23 cellular contexts compared by ENCODE assay signal in the genomic region with DNA sequence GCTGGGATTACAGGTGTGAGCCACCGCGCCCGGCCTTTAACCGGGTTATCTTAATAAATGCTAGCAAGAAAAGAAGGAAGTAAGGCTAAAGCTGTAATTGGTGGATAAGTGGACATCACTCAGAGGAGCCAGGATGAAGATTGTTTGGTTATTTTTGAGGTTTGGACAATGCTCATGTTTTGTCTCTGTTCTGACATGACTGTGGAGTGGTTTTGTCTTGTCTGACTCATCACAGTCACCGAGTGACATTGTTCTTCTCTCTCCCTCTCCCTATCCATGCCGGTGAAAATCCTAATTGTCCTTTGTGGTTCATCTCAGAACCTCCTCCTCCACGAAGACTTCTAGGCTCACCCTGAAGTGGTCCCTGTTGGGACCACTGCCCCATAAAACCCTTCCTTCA. TPM values are rescaled to one million over a fixed set of nuclear protein-coding genes. Genes with fewer than 3 reads are reported as not detected.
DNase-seq lines count a peak whose midpoint lies in the region; ATAC-seq, FAIRE-seq and TF ChIP-seq lines count a peak whose summit lies in the region.
"Had no signal": no experiment of that assay in that cellular context is flagged by ENCODE, and none has a peak within 500 bp of the region (broad histone marks: within the 10 kb centered on the region; RNA-seq: fewer than 3 reads in every experiment).

No MANE protein-coding gene starts in this region.

- H3K27ac ChIP-seq in colonic mucosa (no peak overlapping the region), caudate nucleus (ENCODE audit: low read depth, low read length) (no peak overlapping the region)
- H3K27ac ChIP-seq: 22Rv1, KMS-11 had no signal

- H3K27me3 ChIP-seq in colonic mucosa, result no peaks in the 10 kb centered on the region

- H3K27ac Mint-ChIP-seq in activated naive CD4-positive, alpha-beta T cell treated with anti-CD3 and anti-CD28 coated beads, Interleukin-2, amount 50 U/mL, for 72 hours, result no peak overlapping the region
- H3K27ac Mint-ChIP-seq: CD8-positive, alpha-beta T cell; T-helper 17 cell had no signal

- H3K36me3 Mint-ChIP-seq in activated naive CD4-positive, alpha-beta T cell treated with anti-CD3 and anti-CD28 coated beads, Interleukin-2, amount 50 U/mL, for 72 hours, result no peaks in the 10 kb centered on the region
- H3K36me3 Mint-ChIP-seq: CD8-positive, alpha-beta T cell had no signal

- no peak for FAIRE-seq in urothelium cell line (lab: Jason Lieb, UNC)
- FAIRE-seq: D721Med, GM18507, RCC 7860 had no signal

- ATAC-seq in activated naive CD4-positive, alpha-beta T cell treated with anti-CD3 and anti-CD28 coated beads, Interleukin-2, amount 50 U/mL, for 72 hours, result peak; percentile 54 to 72
- peak; percentile 50 for ATAC-seq in GM21360 (IDR thresholded peaks at IDR 0.05; ENCODE audit: unreplicated experiment)
- ATAC-seq in HG03159 (IDR thresholded peaks at IDR 0.05; ENCODE audit: unreplicated experiment), result peak; percentile 46
- ATAC-seq: CD8-positive, alpha-beta T cell; T-helper 17 cell had no signal

- no peak overlapping the region for H3K4me3 ChIP-seq in colonic mucosa
- H3K4me3 ChIP-seq: HAP-1 had no signal

- no peaks in the 10 kb centered on the region for H3K4me1 ChIP-seq in colonic mucosa
- H3K4me1 ChIP-seq: HAP-1 had no signal

- H3K9me3 ChIP-seq in colonic mucosa, result no peaks in the 10 kb centered on the region
- H3K9me3 ChIP-seq: HAP-1 had no signal

- H3K9me3 Mint-ChIP-seq in activated naive CD4-positive, alpha-beta T cell treated with anti-CD3 and anti-CD28 coated beads, Interleukin-2, amount 50 U/mL, for 72 hours, result no peaks in the 10 kb centered on the region

- no peak for TF ChIP-seq CTCF in colonic mucosa (IDR thresholded peaks at IDR 0.05)

- H3K36me3 ChIP-seq in colonic mucosa, result no peaks in the 10 kb centered on the region
- H3K36me3 ChIP-seq: HAP-1 had no signal

- H3K9ac ChIP-seq in colonic mucosa (ENCODE audit: low read depth in 2 of 2, low read length in 2 of 2), result no peak overlapping the region
- H3K9ac ChIP-seq: KMS-11 had no signal

- no peak for DNase-seq in activated naive CD4-positive, alpha-beta T cell treated with anti-CD3 and anti-CD28 coated beads, Interleukin-2, amount 50 U/mL, for 72 hours (ENCODE audit: low spot score in 2 of 2)
- DNase-seq in activated naive CD4-positive, alpha-beta T cell treated with anti-CD3 and anti-CD28 coated beads, Interleukin-2, amount 50 U/mL, for 16 hours, result no peak
- DNase-seq in urothelium cell line (ENCODE audit: low spot score) (peak; percentile 35), colonic mucosa (no peak), caudate nucleus (lab: John Stamatoyannopoulos, UW) (no peak)
- DNase-seq in stimulated activated CD4-positive, alpha-beta T cell treated with anti-CD3 and anti-CD28 coated beads, Interleukin-4, amount 100 ng/mL, for 1 hour, result no peak
- DNase-seq: CD8-positive, alpha-beta T cell; MM.1S; NCI-H1105 treated with DMSO at 0.1 percent for 48 hours; NCI-H187 treated with DMSO at 0.1 percent for 48 hours; NCI-H2171 treated with DMSO at 0.1 percent for 48 hours; NCI-H510A; NCI-H82; SHP77 treated with DMSO at 0.1 percent for 48 hours; T-helper 17 cell had no signal

- intact Hi-C loops in colonic mucosa (cut with DNase I), result no loop called here

RNA-seq across cellular contexts. Expression of a gene that starts 23.5 kb away (rescaled TPM):
- total RNA-seq in activated naive CD4-positive, alpha-beta T cell treated with anti-CD3 and anti-CD28 coated beads, Interleukin-2, amount 50 U/mL, for 72 hours, result not detected
- total RNA-seq in colonic mucosa, result under 1 TPM; 0.15 to 0.40 TPM
- total RNA-seq: CD8-positive, alpha-beta T cell; T-helper 17 cell had no signal
